Comparison of ENCODE assay signal across 9 cellular contexts in genomic region chr17:81341347-81342061, GRCh38. TPM values are rescaled to one million over a fixed set of nuclear protein-coding genes. Genes with fewer than 3 reads are reported as not detected.
DNase-seq lines count a peak whose midpoint lies in the region; ATAC-seq and TF ChIP-seq lines count a peak whose summit lies in the region.
"Had no signal": no experiment of that assay in that cellular context is flagged by ENCODE, and none has a peak within 500 bp of the region (broad histone marks: within the 10 kb centered on the region; RNA-seq: fewer than 3 reads in every experiment).

No MANE protein-coding gene starts in this region.

- H2AFZ ChIP-seq in SK-N-SH (ENCODE audit: low read depth): no peak overlapping the region

- no peak for TF ChIP-seq RAD21 in SK-N-SH (IDR thresholded peaks at IDR 0.05; ENCODE audit: low read length)

- H3K27me3 ChIP-seq in SK-N-SH (ENCODE audit: insufficient read depth) (no peaks in the 10 kb centered on the region), esophagus (ENCODE audit: control insufficient read depth in 1 of 2, insufficient read depth in 2 of 2, low read length in 2 of 2) (no peaks in the 10 kb centered on the region), muscle layer of colon (ENCODE audit: control insufficient read depth in 1 of 2, insufficient read depth in 2 of 2, low read length in 2 of 2) (no peaks in the 10 kb centered on the region), upper lobe of left lung (peaks cover 0 to 35% (median 7%) of the 10 kb centered on the region in 4 donors)

- H3F3A ChIP-seq in SK-N-SH (replicated peaks; ENCODE audit: insufficient read depth): peaks cover 16% of the 10 kb centered on the region

- TF ChIP-seq CTCF in SK-N-SH (IDR thresholded peaks at IDR 0.05) (no peak), upper lobe of left lung (IDR thresholded peaks at IDR 0.05) (no peak)

- POLR2A ChIA-PET in SK-N-SH (lab: Yijun Ruan, JAX): interaction anchor here (0.7 to 2.2 kb wide), 9 partner anchors 10 to 143 kb away, joined by 3 to 14 read pairs (median 5); partner anchors contain the start of genes BAHCC1 and SLC38A10

- TF ChIP-seq POLR2A in upper lobe of left lung (IDR thresholded peaks at IDR 0.05): no peak

- peak overlapping the region; percentile 100; the same call in 1 of the 2 replicates for H3K4me2 ChIP-seq in SK-N-SH

- TF ChIP-seq EP300 in SK-N-SH (IDR thresholded peaks at IDR 0.05; ENCODE audit: borderline replicate concordance in 1 of 2, low read depth in 1 of 2, low read length in 1 of 2): no peak
- no peak for TF ChIP-seq EP300 in upper lobe of left lung (IDR thresholded peaks at IDR 0.05)

- H3K4me1 ChIP-seq in SK-N-SH (ENCODE audit: control insufficient read depth in 1 of 2, insufficient read depth in 2 of 2, low read depth in 1 of 2, low read length in 1 of 2): peaks cover 10 to 64% of the 10 kb centered on the region in 2 experiments
- H3K4me1 ChIP-seq in esophagus (ENCODE audit: control insufficient read depth in 2 of 2, insufficient read depth in 2 of 2, low read length in 1 of 2): peaks cover 10 to 20% of the 10 kb centered on the region in 2 donors
- peaks cover 34% of the 10 kb centered on the region for H3K4me1 ChIP-seq in muscle layer of colon (ENCODE audit: insufficient read depth, low read length)
- peaks cover 44 to 72% (median 56%) of the 10 kb centered on the region in 4 donors for H3K4me1 ChIP-seq in upper lobe of left lung

- peaks cover 11 to 14% of the 10 kb centered on the region in 2 experiments for H3K36me3 ChIP-seq in SK-N-SH (replicated peaks in 1 of 2; ENCODE audit: control insufficient read depth in 1 of 2, insufficient read depth in 2 of 2, low read length in 1 of 2)
- no peaks in the 10 kb centered on the region for H3K36me3 ChIP-seq in esophagus (ENCODE audit: control insufficient read depth in 2 of 2, insufficient read depth in 2 of 2, low read length in 1 of 2)
- no peaks in the 10 kb centered on the region for H3K36me3 ChIP-seq in muscle layer of colon (ENCODE audit: insufficient read depth, low read length)
- no peaks in the 10 kb centered on the region for H3K36me3 ChIP-seq in upper lobe of left lung

- peak overlapping the region in 1 of 2 experiments; percentile 100; a peak in 1 of 4 replicates for H3K4me3 ChIP-seq in SK-N-SH (ENCODE audit: low read depth in 2 of 2, low read length in 1 of 2)
- H3K4me3 ChIP-seq in esophagus (ENCODE audit: low read depth in 1 of 2, low read length in 2 of 2): peak overlapping the region; percentile 43 to 87
- peak overlapping the region; percentile 71 to 72 for H3K4me3 ChIP-seq in muscle layer of colon (ENCODE audit: low read depth in 1 of 2, low read length in 2 of 2)
- peak overlapping the region in 3 of 4 donors; percentile 23 to 91 (median 79) for H3K4me3 ChIP-seq in upper lobe of left lung

- no peaks in the 10 kb centered on the region for H3K9me2 ChIP-seq in SK-N-SH

- H3K9ac ChIP-seq in SK-N-SH (no peak overlapping the region), muscle layer of colon (ENCODE audit: low read length) (peak overlapping the region; percentile 88)

- H3K79me2 ChIP-seq in SK-N-SH (ENCODE audit: insufficient read depth): peaks cover 74% of the 10 kb centered on the region

- DNase-seq in SK-N-SH (no peak), upper lobe of left lung (peak in 1 of 2 donors; percentile 86)
- DNase-seq in NK-92 treated with Interleukin-12 subunit alpha and Interleukin-12 subunit beta, amount 100 ng/mL, for 24 hours (lab: John Stamatoyannopoulos, UW): no peak
- DNase-seq: NCI-H345 had no signal

- H3K9me3 ChIP-seq in SK-N-SH (no peaks in the 10 kb centered on the region), esophagus (ENCODE audit: control insufficient read depth in 2 of 2, insufficient read depth in 1 of 2, low read depth in 1 of 2, low read length in 1 of 2) (no peaks in the 10 kb centered on the region), muscle layer of colon (ENCODE audit: low read length) (no peaks in the 10 kb centered on the region), upper lobe of left lung (no peaks in the 10 kb centered on the region)

- CTCF ChIA-PET in SK-N-SH (lab: Yijun Ruan, JAX): interaction anchor here (0.9 to 3.5 kb wide), 12 partner anchors 10 to 259 kb away, joined by 3 to 17 read pairs (median 4); partner anchors contain the start of gene SLC38A10

- ATAC-seq in SK-N-SH treated with all-trans-retinoic acid at 6 μM for 48 hours: no peak
- no peak for ATAC-seq in upper lobe of left lung (ENCODE audit: low FRiP score in 2 of 2)
- ATAC-seq in HG02678 (IDR thresholded peaks at IDR 0.05; ENCODE audit: unreplicated experiment): no peak
- ATAC-seq in GM19397 (IDR thresholded peaks at IDR 0.05; ENCODE audit: unreplicated experiment): no peak

- WGBS in SK-N-SH (ENCODE audit: low lambda C conversion rate): 92% methylated on average over 76 of the region's 90 CpGs
- 4 to 8% methylated on average over 82 to 90 of the region's 90 CpGs for WGBS in esophagus, 2 donors
- WGBS in upper lobe of left lung, 2 donors: 10 to 22% methylated on average over 48 to 49 of the region's 90 CpGs

- peaks cover 62% of the 10 kb centered on the region for H4K20me1 ChIP-seq in SK-N-SH (ENCODE audit: insufficient read depth)

- H3K27ac ChIP-seq in SK-N-SH (ENCODE audit: low read depth in 2 of 2, low read length in 1 of 2): peak overlapping the region in 1 of 2 experiments; percentile 99; a peak in 2 of 4 replicates
- peak overlapping the region; percentile 96 to 99 for H3K27ac ChIP-seq in esophagus (ENCODE audit: low read depth in 2 of 2, low read length in 1 of 2)
- peak overlapping the region; percentile 89 for H3K27ac ChIP-seq in muscle layer of colon (ENCODE audit: low read depth, low read length)
- peak overlapping the region; percentile 94 to 98 (median 96) for H3K27ac ChIP-seq in upper lobe of left lung

TF ChIP-seq in SK-N-SH, 30 proteins besides CTCF, POLR2A, EP300 and RAD21 (continues in another document):
- TF ChIP-seq FOSL2 (IDR thresholded peaks at IDR 0.05; ENCODE audit: borderline replicate concordance, low read depth) (no peak), MXI1 (IDR thresholded peaks at IDR 0.05; ENCODE audit: low read depth, low read length) (peak; percentile 7; the same call in 1 of the 2 replicates), TCF12 (IDR thresholded peaks at IDR 0.05) (no peak), TAF1 (IDR thresholded peaks at IDR 0.05; ENCODE audit: borderline replicate concordance, low read depth, low read length) (no peak)
- TF ChIP-seq, protein P1, sequence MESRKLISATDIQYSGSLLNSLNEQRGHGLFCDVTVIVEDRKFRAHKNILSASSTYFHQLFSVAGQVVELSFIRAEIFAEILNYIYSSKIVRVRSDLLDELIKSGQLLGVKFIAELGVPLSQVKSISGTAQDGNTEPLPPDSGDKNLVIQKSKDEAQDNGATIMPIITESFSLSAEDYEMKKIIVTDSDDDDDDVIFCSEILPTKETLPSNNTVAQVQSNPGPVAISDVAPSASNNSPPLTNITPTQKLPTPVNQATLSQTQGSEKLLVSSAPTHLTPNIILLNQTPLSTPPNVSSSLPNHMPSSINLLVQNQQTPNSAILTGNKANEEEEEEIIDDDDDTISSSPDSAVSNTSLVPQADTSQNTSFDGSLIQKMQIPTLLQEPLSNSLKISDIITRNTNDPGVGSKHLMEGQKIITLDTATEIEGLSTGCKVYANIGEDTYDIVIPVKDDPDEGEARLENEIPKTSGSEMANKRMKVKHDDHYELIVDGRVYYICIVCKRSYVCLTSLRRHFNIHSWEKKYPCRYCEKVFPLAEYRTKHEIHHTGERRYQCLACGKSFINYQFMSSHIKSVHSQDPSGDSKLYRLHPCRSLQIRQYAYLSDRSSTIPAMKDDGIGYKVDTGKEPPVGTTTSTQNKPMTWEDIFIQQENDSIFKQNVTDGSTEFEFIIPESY (IDR thresholded peaks at IDR 0.05; ENCODE audit: borderline replicate concordance, low read depth): no peak

TF ChIP-seq in SK-N-SH treated with all-trans-retinoic acid at 6 μM for 48 hours, 23 proteins besides CTCF, POLR2A, EP300 and RAD21:
- TF ChIP-seq OSR1 (CRISPR knock-in tag; IDR thresholded peaks at IDR 0.05) (no peak), ZFP30 (CRISPR knock-in tag; IDR thresholded peaks at IDR 0.05) (no peak), TCF4 (CRISPR knock-in tag; IDR thresholded peaks at IDR 0.05; ENCODE audit: borderline replicate concordance) (no peak)

RNA-seq across cellular contexts. Expression of gene SLC38A10, which starts 46.4 kb away (rescaled TPM):
- polyA plus RNA-seq in SK-N-SH (2012; rRNA removed): 64.3 and 82.2 TPM in 2 replicates
- 29.3 and 49.2 TPM in 2 replicates for polyA plus RNA-seq in SK-N-SH (2012; cell fraction: cytosol; rRNA removed)
- 190 and 211 TPM in 2 replicates for polyA plus RNA-seq in SK-N-SH (2012; cell fraction: nucleus; rRNA removed)
- polyA plus RNA-seq in esophagus: 10 to 100 TPM; 22.9 to 40.5 TPM
- 100 to 1,000 TPM in 4 of 6 donors, 10 to 100 TPM in 2; 90.6 to 208 (median 110) TPM for total RNA-seq in upper lobe of left lung

RNA-seq across cellular contexts. Expression of gene BAHCC1, which starts 53.8 kb away (rescaled TPM):
- polyA plus RNA-seq in SK-N-SH (2012; rRNA removed) (3.6 and 6.4 TPM in 2 replicates), esophagus (1 to 10 TPM; 3.0 to 9.1 TPM)
- 1.4 and 4.3 TPM in 2 replicates for polyA plus RNA-seq in SK-N-SH (2012; cell fraction: cytosol; rRNA removed)
- 27.3 and 28.3 TPM in 2 replicates for polyA plus RNA-seq in SK-N-SH (2012; cell fraction: nucleus; rRNA removed)
- 10 to 100 TPM in 5 of 6 donors, 1 to 10 TPM in 1; 8.2 to 81.7 (median 21.0) TPM for total RNA-seq in upper lobe of left lung
